ENCODE assay signal across 19 cellular contexts in genomic region chr20:15248618-15249395, GRCh38.
DNase-seq lines count a peak whose midpoint lies in the region; ATAC-seq and TF ChIP-seq lines count a peak whose summit lies in the region.
"Had no signal": no experiment of that assay in that cellular context is flagged by ENCODE, and none has a peak within 500 bp of the region (broad histone marks: within the 10 kb centered on the region; RNA-seq: fewer than 3 reads in every experiment).

No MANE protein-coding gene starts in this region.

- DNase-seq in ELF-1 (ENCODE audit: low read depth, low spot score) (peak; percentile 25), WTC11 (ENCODE audit: low spot score) (no peak), SIG-M5 (lab: John Stamatoyannopoulos, UW) (no peak), NCI-H1105 (lab: John Stamatoyannopoulos, UW) (no peak), KBM-7 (no peak)
- no peak for DNase-seq in activated naive CD4-positive, alpha-beta T cell treated with anti-CD3 and anti-CD28 coated beads, Interleukin-2, amount 50 U/mL, for 16 hours
- DNase-seq: activated CD4-positive, alpha-beta T cell treated with anti-CD3 and anti-CD28 coated beads, Interleukin-2, amount 50 U/mL, for 4 hours; activated T-cell treated with anti-CD3 and anti-CD28 coated beads, Interleukin-2, amount 50 U/mL, for 72 hours; adrenal gland; mesenchymal stem cell; NCI-H2171 treated with DMSO at 0.1 percent for 48 hours; NK-92 treated with Interleukin-12 subunit alpha and Interleukin-12 subunit beta, amount 100 ng/mL, for 24 hours; sigmoid colon; stimulated activated CD4-positive, alpha-beta T cell treated with anti-CD3 and anti-CD28 coated beads, Interleukin-2, amount 100 ng/mL, for 48 hours; upper lobe of left lung had no signal

- no peak overlapping the region for H3K4me3 Mint-ChIP-seq in WTC11
- H3K4me3 Mint-ChIP-seq: activated T-cell treated with anti-CD3 and anti-CD28 coated beads, Interleukin-2, amount 50 U/mL, for 72 hours; neural crest cell had no signal

- POLR2A ChIA-PET in WTC11 (lab: Charles Lee): no interaction called here

- no peaks in the 10 kb centered on the region for H3K36me3 Mint-ChIP-seq in WTC11

- no peaks in the 10 kb centered on the region for H3K27me3 Mint-ChIP-seq in WTC11 (ENCODE audit: low read depth)

- peaks cover 11% of the 10 kb centered on the region for H3K4me1 Mint-ChIP-seq in WTC11

- CTCF ChIA-PET in WTC11 (lab: Charles Lee): no interaction called here

- no peak for TF ChIP-seq CTCF in WTC11 (IDR thresholded peaks at IDR 0.05)

- ATAC-seq in GM21367 (IDR thresholded peaks at IDR 0.05; ENCODE audit: unreplicated experiment) (peak; percentile 68), HG02938 (IDR thresholded peaks at IDR 0.05; ENCODE audit: unreplicated experiment) (peak; percentile 86), WTC11 (no peak)
- ATAC-seq: A549; activated T-cell treated with anti-CD3 and anti-CD28 coated beads, Interleukin-2, amount 50 U/mL, for 72 hours had no signal

- H3K9me3 Mint-ChIP-seq in WTC11: peaks cover 5% of the 10 kb centered on the region

- peak overlapping the region; percentile 28; the same call in 1 of the 2 replicates for H3K27ac Mint-ChIP-seq in WTC11
- H3K27ac Mint-ChIP-seq: activated T-cell treated with anti-CD3 and anti-CD28 coated beads, Interleukin-2, amount 50 U/mL, for 72 hours had no signal

- in situ Hi-C loops in KBM-7 (cut with MboI; ENCODE audit: low pct_unique_long_range_greater_than_20kb, low sequenced_read_pairs): no loop called here

TF ChIP-seq in WTC11, 78 proteins besides CTCF, POLR2A, EP300 and RAD21:
- TF ChIP-seq ZMAT4 (CRISPR knock-in tag; IDR thresholded peaks at IDR 0.05) (no peak), FOXP4 (CRISPR knock-in tag; IDR thresholded peaks at IDR 0.05) (no peak), E2F1 (CRISPR knock-in tag; IDR thresholded peaks at IDR 0.05) (no peak), ATF1 (CRISPR knock-in tag; IDR thresholded peaks at IDR 0.05) (no peak), NR3C1 (CRISPR knock-in tag; conservative IDR thresholded peaks at IDR 0.05; ENCODE audit: low read depth) (no peak), IRF1 (CRISPR knock-in tag; IDR thresholded peaks at IDR 0.05) (no peak), ZNF138 (CRISPR knock-in tag; conservative IDR thresholded peaks at IDR 0.05) (no peak), NR2C2 (CRISPR knock-in tag; IDR thresholded peaks at IDR 0.05) (no peak)
